Comparison of ENCODE assay signal across 16 cellular contexts in genomic region chr22:49993649-49994360, GRCh38. TPM values are rescaled to one million over a fixed set of nuclear protein-coding genes. Genes with fewer than 3 reads are reported as not detected.
DNase-seq lines count a peak whose midpoint lies in the region; ATAC-seq and TF ChIP-seq lines count a peak whose summit lies in the region.
"Had no signal": no experiment of that assay in that cellular context is flagged by ENCODE, and none has a peak within 500 bp of the region (broad histone marks: within the 10 kb centered on the region; RNA-seq: fewer than 3 reads in every experiment).

No MANE protein-coding gene starts in this region.

- no peak overlapping the region for H4K91ac ChIP-seq in IMR-90 (ENCODE audit: insufficient read depth, low read depth, low read length)

- H2AFZ ChIP-seq in IMR-90 (replicated peaks; ENCODE audit: low read length, poor library complexity): peak overlapping the region; percentile 79

- no peak overlapping the region for H3K14ac ChIP-seq in IMR-90 (replicated peaks; ENCODE audit: low read depth, low read length)

- TF ChIP-seq POLR2A in IMR-90 (IDR thresholded peaks at IDR 0.05; ENCODE audit: low read depth, low read length): no peak

- ATAC-seq in IMR-90 (ENCODE audit: low read depth): no peak
- no peak for ATAC-seq in stimulated activated memory B cell treated with anti-CD40 and anti-IgM and Interleukin-4, amounts not matched to agents 10 μg/mL and 1 μg/mL and 100 μg/mL, for 72 hours

- H3K56ac ChIP-seq in IMR-90 (ENCODE audit: extremely low read depth, insufficient read depth, low read length): no peak overlapping the region

- no peak overlapping the region for H4K8ac ChIP-seq in IMR-90 (ENCODE audit: low read depth in 2 of 2, low read length in 2 of 2)

- no peaks in the 10 kb centered on the region for H3K27me3 ChIP-seq in IMR-90 (ENCODE audit: control insufficient read depth, insufficient read depth, low read length)
- H3K27me3 ChIP-seq: cardiac muscle cell had no signal

- H3K27me3 Mint-ChIP-seq in T-helper 1 cell treated with Interleukin-12 subunit alpha and Interleukin-12 subunit beta and Interleukin-4 antibody, amounts not matched to agents 30 μg/mL and 1 μg/mL, for 36 hours (ENCODE audit: low read depth): peaks cover 8% of the 10 kb centered on the region
- H3K27me3 Mint-ChIP-seq in stimulated activated memory B cell treated with anti-CD40 and anti-IgM and Interleukin-4, amounts not matched to agents 10 μg/mL and 1 μg/mL and 100 μg/mL, for 72 hours: peaks cover 8% of the 10 kb centered on the region

- no peak overlapping the region for H2AK9ac ChIP-seq in IMR-90 (replicated peaks; ENCODE audit: low read depth, low read length, poor library complexity)

- TF ChIP-seq RAD21 in IMR-90 (IDR thresholded peaks at IDR 0.05; ENCODE audit: low read length): no peak

- H3K36me3 Mint-ChIP-seq in T-helper 1 cell treated with Interleukin-12 subunit alpha and Interleukin-12 subunit beta and Interleukin-4 antibody, amounts not matched to agents 30 μg/mL and 1 μg/mL, for 36 hours (ENCODE audit: low read depth): no peaks in the 10 kb centered on the region
- peaks cover 7% of the 10 kb centered on the region for H3K36me3 Mint-ChIP-seq in stimulated activated memory B cell treated with anti-CD40 and anti-IgM and Interleukin-4, amounts not matched to agents 10 μg/mL and 1 μg/mL and 100 μg/mL, for 72 hours
- H3K36me3 Mint-ChIP-seq: CD4-positive, CD25-positive, alpha-beta regulatory T cell had no signal

- H4K5ac ChIP-seq in IMR-90 (ENCODE audit: low read depth, low read length): no peak overlapping the region

- peaks cover 6% of the 10 kb centered on the region for H3K9me3 Mint-ChIP-seq in T-helper 1 cell treated with Interleukin-12 subunit alpha and Interleukin-12 subunit beta and Interleukin-4 antibody, amounts not matched to agents 30 μg/mL and 1 μg/mL, for 36 hours
- peaks cover 8% of the 10 kb centered on the region for H3K9me3 Mint-ChIP-seq in stimulated activated memory B cell treated with anti-CD40 and anti-IgM and Interleukin-4, amounts not matched to agents 10 μg/mL and 1 μg/mL and 100 μg/mL, for 72 hours

- no peak overlapping the region for H2AK5ac ChIP-seq in IMR-90 (ENCODE audit: low read depth, low read length)

- 20% methylated on average over 3 of the region's 11 CpGs; no CpG with 5 or more reads in 1 of the 2 experiments for WGBS in IMR-90 (ENCODE audit: extremely low coverage in 2 of 2, insufficient read length in 1 of 2), 2 experiments

- POLR2A ChIA-PET in IMR-90 (lab: Charles Lee; ENCODE audit: unreplicated experiment): no interaction called here

- peak overlapping the region; percentile 6 for H3K27ac Mint-ChIP-seq in T-helper 1 cell treated with Interleukin-12 subunit alpha and Interleukin-12 subunit beta and Interleukin-4 antibody, amounts not matched to agents 30 μg/mL and 1 μg/mL, for 36 hours
- H3K27ac Mint-ChIP-seq in stimulated activated memory B cell treated with anti-CD40 and anti-IgM and Interleukin-4, amounts not matched to agents 10 μg/mL and 1 μg/mL and 100 μg/mL, for 72 hours: peak overlapping the region; percentile 57
- H3K27ac Mint-ChIP-seq: CD4-positive, CD25-positive, alpha-beta regulatory T cell had no signal

- H3K79me1 ChIP-seq in IMR-90 (ENCODE audit: low read depth in 1 of 2, low read length in 2 of 2): no peaks in the 10 kb centered on the region

- no peak overlapping the region for H2BK120ac ChIP-seq in IMR-90 (ENCODE audit: low read depth, low read length)

- DNase-seq in T-helper 1 cell (no peak), IMR-90 (no peak), NCI-H526 (lab: John Stamatoyannopoulos, UW) (no peak), NCI-H1417 treated with DMSO at 0.1 percent for 48 hours (lab: John Stamatoyannopoulos, UW) (no peak), DMS53 treated with DMSO at 0.1 percent for 48 hours (lab: John Stamatoyannopoulos, UW; ENCODE audit: unreplicated experiment) (no peak)
- DNase-seq: NCI-H1048 had no signal

- H2BK20ac ChIP-seq in IMR-90 (ENCODE audit: low read depth, low read length): no peak overlapping the region

- in situ Hi-C loops in IMR-90 (cut with MboI; ENCODE audit: low sequenced_read_pairs): no loop called here

- no peak overlapping the region for H3K4ac ChIP-seq in IMR-90 (ENCODE audit: low read depth, low read length)

- no peak overlapping the region for H3K4me2 ChIP-seq in IMR-90 (ENCODE audit: low read depth, low read length)

- H3K9me1 ChIP-seq in IMR-90 (ENCODE audit: insufficient read depth, low read length): peaks cover 4% of the 10 kb centered on the region; the same call in 1 of the 2 replicates

- no peaks in the 10 kb centered on the region for H4K20me1 ChIP-seq in IMR-90 (ENCODE audit: insufficient read depth, low read length)

- H2BK15ac ChIP-seq in IMR-90 (ENCODE audit: low read depth, low read length): no peak overlapping the region

- H3K4me3 ChIP-seq in IMR-90 (ENCODE audit: insufficient read depth, low read depth, low read length): no peak overlapping the region
- H3K4me3 ChIP-seq: cardiac muscle cell had no signal

- no peaks in the 10 kb centered on the region for H3K36me3 ChIP-seq in IMR-90 (ENCODE audit: control insufficient read depth, insufficient read depth, low read length)
- H3K36me3 ChIP-seq: cardiac muscle cell had no signal

- no peak overlapping the region for H3K23ac ChIP-seq in IMR-90 (ENCODE audit: low read depth, low read length)

- H3K27ac ChIP-seq in IMR-90 (ENCODE audit: insufficient read depth, low read length): no peak overlapping the region
- H3K27ac ChIP-seq in cingulate gyrus (ENCODE audit: low read depth, low read length): peak overlapping the region; percentile 93
- H3K27ac ChIP-seq: cardiac muscle cell had no signal

- BruUV-seq in IMR-90 (replicated peaks; lab: Mats Ljungman, UMichigan): no TSS peak

- H3K4me1 Mint-ChIP-seq in T-helper 1 cell treated with Interleukin-12 subunit alpha and Interleukin-12 subunit beta and Interleukin-4 antibody, amounts not matched to agents 30 μg/mL and 1 μg/mL, for 36 hours (ENCODE audit: low read depth): peaks cover 3% of the 10 kb centered on the region
- peaks cover 28% of the 10 kb centered on the region for H3K4me1 Mint-ChIP-seq in stimulated activated memory B cell treated with anti-CD40 and anti-IgM and Interleukin-4, amounts not matched to agents 10 μg/mL and 1 μg/mL and 100 μg/mL, for 72 hours

- CTCF ChIA-PET in IMR-90 (lab: Yijun Ruan, JAX): interaction anchor here (1.1 kb wide), 1 partner anchor 63 kb away, joined by 3 read pairs; no protein-coding TSS in a partner anchor

- H2BK5ac ChIP-seq in IMR-90 (ENCODE audit: low read depth, low read length, poor library complexity, severe bottlenecking): no peak overlapping the region

- no peak overlapping the region for H3K9ac ChIP-seq in IMR-90 (ENCODE audit: low read depth, low read length)

- intact Hi-C loops in IMR-90 (cut with micrococcal nuclease): no loop called here

- peaks cover 14% of the 10 kb centered on the region for H3K9me3 ChIP-seq in IMR-90 (ENCODE audit: control insufficient read depth, insufficient read depth, low read length)

- dilution Hi-C loops in IMR-90 (cut with HindIII; ENCODE audit: low sequenced_read_pairs, unreplicated experiment): no loop called here

- H3K4me3 Mint-ChIP-seq in T-helper 1 cell treated with Interleukin-12 subunit alpha and Interleukin-12 subunit beta and Interleukin-4 antibody, amounts not matched to agents 30 μg/mL and 1 μg/mL, for 36 hours: no peak overlapping the region
- H3K4me3 Mint-ChIP-seq in stimulated activated memory B cell treated with anti-CD40 and anti-IgM and Interleukin-4, amounts not matched to agents 10 μg/mL and 1 μg/mL and 100 μg/mL, for 72 hours: no peak overlapping the region
- H3K4me3 Mint-ChIP-seq: CD4-positive, CD25-positive, alpha-beta regulatory T cell had no signal

- TF ChIP-seq CTCF in IMR-90 (conservative IDR thresholded peaks at IDR 0.05; ENCODE audit: low read depth, low read length): no peak

- no peaks in the 10 kb centered on the region for H3K4me1 ChIP-seq in IMR-90 (ENCODE audit: control insufficient read depth, insufficient read depth, low read length)

- H3K18ac ChIP-seq in IMR-90 (ENCODE audit: low read depth, low read length): no peak overlapping the region

TF ChIP-seq in IMR-90, 13 proteins besides CTCF, POLR2A, EP300 and RAD21 (continues in another document):
- TF ChIP-seq NFE2L2 (IDR thresholded peaks at IDR 0.05; ENCODE audit: low read depth, low read length) (no peak), ELK1 (IDR thresholded peaks at IDR 0.05; ENCODE audit: borderline replicate concordance, low read depth, low read length) (no peak), RFX5 (IDR thresholded peaks at IDR 0.05; ENCODE audit: low read depth, low read length) (no peak), MAFK (IDR thresholded peaks at IDR 0.05; ENCODE audit: low read depth, low read length) (no peak), USF2 (IDR thresholded peaks at IDR 0.05; ENCODE audit: low read depth, low read length) (no peak), MAZ (IDR thresholded peaks at IDR 0.05; ENCODE audit: borderline replicate concordance, low read depth, low read length) (no peak), FOS (IDR thresholded peaks at IDR 0.05; ENCODE audit: low read depth, low read length) (no peak), RCOR1 (IDR thresholded peaks at IDR 0.05; ENCODE audit: insufficient replicate concordance, low read length) (no peak)

RNA-seq across cellular contexts. Expression of gene IL17REL, which starts 18.8 kb away (rescaled TPM):
- not detected in 2 replicates for total RNA-seq in IMR-90 (2012; rRNA removed)
- not detected in 2 replicates for polyA plus RNA-seq in IMR-90 (2012; rRNA removed)
- 0.01 TPM in 1 of 2 replicates, not detected in the other for polyA plus RNA-seq in IMR-90 (2012; cell fraction: cytosol; rRNA removed)
- polyA plus RNA-seq in IMR-90 (2012; cell fraction: nucleus; rRNA removed; ENCODE audit: low replicate concordance): 0.04 and 0.05 TPM in 2 replicates
- total RNA-seq: A172, G401, left lobe of liver, myocyte, subcutaneous adipose tissue had no signal
- polyA plus RNA-seq: cardiac muscle cell had no signal

RNA-seq across cellular contexts. Expression of gene PIM3, which starts 33.2 kb away (rescaled TPM):
- total RNA-seq in IMR-90 (2012; rRNA removed): 8.6 and 10.3 TPM in 2 replicates
- polyA plus RNA-seq in IMR-90 (2012; rRNA removed): 24.7 and 28.6 TPM in 2 replicates
- polyA plus RNA-seq in IMR-90 (2012; cell fraction: cytosol; rRNA removed): 31.4 and 45.1 TPM in 2 replicates
- polyA plus RNA-seq in IMR-90 (2012; cell fraction: nucleus; rRNA removed; ENCODE audit: low replicate concordance): 37.2 and 85.2 TPM in 2 replicates
